ENCODE assay signal across 20 cellular contexts in the genomic region with DNA sequence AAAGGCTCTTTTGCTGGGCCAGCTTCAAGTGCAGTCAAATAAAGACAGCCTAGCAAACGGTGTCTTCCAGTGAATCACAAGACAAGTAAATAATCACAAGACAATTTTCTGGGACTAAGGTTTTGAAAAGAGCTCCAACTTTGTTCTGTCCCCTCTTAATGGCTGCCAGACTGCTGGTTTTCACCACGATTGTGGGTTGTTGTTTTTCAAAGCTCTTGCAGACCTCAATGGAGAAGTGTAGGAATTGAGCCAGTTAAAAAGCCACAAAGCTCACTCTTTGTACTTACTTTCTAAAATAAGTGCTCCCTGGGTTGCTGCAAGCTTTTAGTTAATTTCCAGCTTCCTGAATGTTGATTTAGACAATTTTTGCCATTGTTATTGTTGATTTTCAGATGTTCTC.
A peak's percentile ranks its signal among the peaks of the same experiment; 100 is the strongest.
DNase-seq lines count a peak whose midpoint lies in the region; ATAC-seq and TF ChIP-seq lines count a peak whose summit lies in the region.
"Had no signal": no experiment of that assay in that cellular context is flagged by ENCODE, and none has a peak within 500 bp of the region (broad histone marks: within the 10 kb centered on the region; RNA-seq: fewer than 3 reads in every experiment).

No MANE protein-coding gene starts in this region.

- H3K23ac ChIP-seq in H9 (ENCODE audit: insufficient read length, low read depth, low read length): no peak overlapping the region

- H3F3A ChIP-seq in Loucy (ENCODE audit: low read depth) (no peaks in the 10 kb centered on the region), SK-N-SH (replicated peaks; ENCODE audit: insufficient read depth) (no peaks in the 10 kb centered on the region)

- no peak overlapping the region for H3K4me3 ChIP-seq in Loucy (ENCODE audit: low read length, poor library complexity, severe bottlenecking)
- H3K4me3 ChIP-seq in iPS-20b (ENCODE audit: low read length): no peak overlapping the region
- H3K4me3 ChIP-seq in SK-N-SH (ENCODE audit: low read depth in 2 of 2, low read length in 1 of 2): no peak overlapping the region
- H3K4me3 ChIP-seq in Karpas-422 (ENCODE audit: low read length): no peak overlapping the region
- H3K4me3 ChIP-seq: A549, BLaER1, SJCRH30 had no signal

- TF ChIP-seq CTCF in H9 (conservative IDR thresholded peaks at IDR 0.05) (no peak), Loucy (conservative IDR thresholded peaks at IDR 0.05; ENCODE audit: low read length) (no peak), SK-N-SH (IDR thresholded peaks at IDR 0.05) (no peak)

- no peaks in the 10 kb centered on the region for H3K36me3 Mint-ChIP-seq in H9 (ENCODE audit: insufficient read depth in 1 of 3, low read depth in 3 of 3)
- H3K36me3 Mint-ChIP-seq: CD4-positive, alpha-beta memory T cell had no signal

- WGBS in H9 (ENCODE audit: extremely low coverage, insufficient read length, low lambda C conversion rate): no CpG with 5 or more reads among the region's 2 CpGs
- WGBS in SK-N-SH (ENCODE audit: low lambda C conversion rate): 12% methylated on average over 2 of the region's 2 CpGs

- no peak overlapping the region for H3K18ac ChIP-seq in H9 (ENCODE audit: insufficient read length, low read depth, low read length)

- TF ChIP-seq RAD21 in SK-N-SH (IDR thresholded peaks at IDR 0.05; ENCODE audit: low read length): no peak

- H3K9me2 ChIP-seq in Loucy (replicated peaks; ENCODE audit: low read depth, low read length) (no peaks in the 10 kb centered on the region), SK-N-SH (no peaks in the 10 kb centered on the region), Karpas-422 (replicated peaks; ENCODE audit: insufficient read depth, low read length) (no peaks in the 10 kb centered on the region)

- no peak overlapping the region for H3K4ac ChIP-seq in H9 (ENCODE audit: low read depth, low read length)

- no peak for ATAC-seq in Right ventricle myocardium superior (ENCODE audit: poor library complexity)
- ATAC-seq: A549, PC-3 had no signal

- H3K27me3 Mint-ChIP-seq in H9 (ENCODE audit: low read depth): no peaks in the 10 kb centered on the region
- H3K27me3 Mint-ChIP-seq: CD4-positive, alpha-beta memory T cell had no signal

- intact Hi-C loops in Right ventricle myocardium superior (cut with DNase I): no loop called here

- H2AK5ac ChIP-seq in H9 (ENCODE audit: insufficient read length, low read length): no peak overlapping the region

- no peak overlapping the region for H2BK20ac ChIP-seq in H9 (ENCODE audit: low read depth, low read length, poor library complexity, severe bottlenecking)

- H4K8ac ChIP-seq in H9 (replicated peaks; ENCODE audit: insufficient read length, low read depth, low read length): no peak overlapping the region

- no peak overlapping the region for H3K4me2 ChIP-seq in H9 (ENCODE audit: insufficient read depth, insufficient read length, low read length)
- no peak overlapping the region for H3K4me2 ChIP-seq in Loucy (ENCODE audit: low read depth, low read length, poor library complexity, severe bottlenecking)
- H3K4me2 ChIP-seq in SK-N-SH: no peak overlapping the region
- H3K4me2 ChIP-seq in Karpas-422 (ENCODE audit: low read depth, low read length, poor library complexity, severe bottlenecking): no peak overlapping the region
- H3K4me2 ChIP-seq: A549, BLaER1 had no signal

- H3K4me1 Mint-ChIP-seq in H9: peaks cover 16 to 24% of the 10 kb centered on the region in 2 experiments
- H3K4me1 Mint-ChIP-seq: CD4-positive, alpha-beta memory T cell had no signal

- H3K9me3 ChIP-seq in H9 (ENCODE audit: control insufficient read depth, low read depth, low read length) (no peaks in the 10 kb centered on the region), Loucy (ENCODE audit: insufficient read depth, low read depth, low read length) (no peaks in the 10 kb centered on the region), iPS-20b (ENCODE audit: insufficient read depth, low read depth, low read length) (no peaks in the 10 kb centered on the region), SK-N-SH (no peaks in the 10 kb centered on the region), Karpas-422 (ENCODE audit: low read length) (no peaks in the 10 kb centered on the region)
- H3K9me3 ChIP-seq: A549, BLaER1, SJCRH30 had no signal

- H2BK120ac ChIP-seq in H9 (ENCODE audit: low read depth, low read length, poor library complexity, severe bottlenecking): no peak overlapping the region

- no peak overlapping the region for H4K5ac ChIP-seq in H9 (ENCODE audit: insufficient read length, low read depth, low read length)

- H3K36me3 ChIP-seq in Loucy (ENCODE audit: insufficient read depth, low read length): no peaks in the 10 kb centered on the region
- no peaks in the 10 kb centered on the region for H3K36me3 ChIP-seq in iPS-20b (ENCODE audit: insufficient read depth, low read depth, low read length)
- H3K36me3 ChIP-seq in SK-N-SH (replicated peaks in 1 of 2; ENCODE audit: control insufficient read depth in 1 of 2, insufficient read depth in 2 of 2, low read length in 1 of 2): no peaks in the 10 kb centered on the region
- H3K36me3 ChIP-seq in Karpas-422 (ENCODE audit: insufficient read depth, low read length): no peaks in the 10 kb centered on the region
- H3K36me3 ChIP-seq: BLaER1, SJCRH30 had no signal

- POLR2A ChIA-PET in SK-N-SH (lab: Yijun Ruan, JAX): no interaction called here

- H3K79me1 ChIP-seq in H9 (ENCODE audit: insufficient read depth, low read depth, low read length, poor library complexity, severe bottlenecking): no peaks in the 10 kb centered on the region

- H4K20me1 ChIP-seq in H9 (ENCODE audit: control insufficient read depth, insufficient read depth, insufficient read length) (no peaks in the 10 kb centered on the region), Loucy (ENCODE audit: insufficient read depth, low read length, poor library complexity, severe bottlenecking) (no peaks in the 10 kb centered on the region), SK-N-SH (ENCODE audit: insufficient read depth) (no peaks in the 10 kb centered on the region), Karpas-422 (ENCODE audit: insufficient read depth, low read depth, low read length) (no peaks in the 10 kb centered on the region)
- H4K20me1 ChIP-seq: BLaER1 had no signal

- H3K56ac ChIP-seq in H9 (ENCODE audit: insufficient read length, low read depth, low read length): no peak overlapping the region

- no peak for TF ChIP-seq EP300 in SK-N-SH (IDR thresholded peaks at IDR 0.05; ENCODE audit: borderline replicate concordance in 1 of 2, low read depth in 1 of 2, low read length in 1 of 2)

- H2BK15ac ChIP-seq in H9 (ENCODE audit: low read depth, low read length): no peak overlapping the region

- H3K27ac ChIP-seq in H9 (ENCODE audit: insufficient read length, low read depth, low read length) (peak overlapping the region; percentile 84), iPS-20b (ENCODE audit: low read length) (peak overlapping the region; percentile 81), SK-N-SH (ENCODE audit: low read depth in 2 of 2, low read length in 1 of 2) (no peak overlapping the region), Karpas-422 (ENCODE audit: low read length) (no peak overlapping the region)
- H3K27ac ChIP-seq: A549, BLaER1, SJCRH30 had no signal

- H3K79me2 ChIP-seq in H9 (ENCODE audit: insufficient read depth, low read length): no peaks in the 10 kb centered on the region
- no peaks in the 10 kb centered on the region for H3K79me2 ChIP-seq in Loucy (ENCODE audit: insufficient read depth, low read length)
- no peaks in the 10 kb centered on the region for H3K79me2 ChIP-seq in SK-N-SH (ENCODE audit: insufficient read depth)
- H3K79me2 ChIP-seq in Karpas-422 (ENCODE audit: low read length): no peaks in the 10 kb centered on the region

- H2AFZ ChIP-seq in H9 (ENCODE audit: low read length): peak overlapping the region; percentile 15
- peak overlapping the region; percentile 51 for H2AFZ ChIP-seq in Loucy (ENCODE audit: low read length)
- H2AFZ ChIP-seq in SK-N-SH (ENCODE audit: low read depth): no peak overlapping the region
- no peak overlapping the region for H2AFZ ChIP-seq in Karpas-422 (ENCODE audit: low read length)

- peaks cover 0 to 4% of the 10 kb centered on the region in 2 experiments; a peak in 1 of 5 replicates for H3K9me3 Mint-ChIP-seq in H9

- CTCF ChIA-PET in SK-N-SH (lab: Yijun Ruan, JAX): interaction anchor here (0.5 kb wide), 1 partner anchor 168 kb away, joined by 3 read pairs; no protein-coding TSS in a partner anchor

- no peak overlapping the region for H3K4me3 Mint-ChIP-seq in H9
- H3K4me3 Mint-ChIP-seq: CD4-positive, alpha-beta memory T cell had no signal

- no peak overlapping the region for H2BK5ac ChIP-seq in H9 (ENCODE audit: insufficient read length, low read length)

- H3K27me3 ChIP-seq in H9 (ENCODE audit: insufficient read depth, low read length) (no peaks in the 10 kb centered on the region), Loucy (ENCODE audit: insufficient read depth, low read length, poor library complexity, severe bottlenecking) (no peaks in the 10 kb centered on the region), iPS-20b (ENCODE audit: insufficient read depth, low read length) (no peaks in the 10 kb centered on the region), SK-N-SH (ENCODE audit: insufficient read depth) (no peaks in the 10 kb centered on the region; the same call in 1 of the 2 replicates), Karpas-422 (ENCODE audit: low read length) (no peaks in the 10 kb centered on the region)
- H3K27me3 ChIP-seq: SJCRH30 had no signal

- H3K9ac ChIP-seq in H9 (ENCODE audit: extremely low read depth, insufficient read length, low read length): no peak overlapping the region
- no peak overlapping the region for H3K9ac ChIP-seq in Loucy (ENCODE audit: low read depth, low read length, poor library complexity, severe bottlenecking)
- H3K9ac ChIP-seq in iPS-20b (ENCODE audit: low read depth, low read length): peak overlapping the region; percentile 51; the same call in 1 of the 2 replicates
- H3K9ac ChIP-seq in SK-N-SH: no peak overlapping the region
- H3K9ac ChIP-seq in Karpas-422 (ENCODE audit: low read length): no peak overlapping the region
- H3K9ac ChIP-seq: BLaER1 had no signal

- H3K4me1 ChIP-seq in H9 (ENCODE audit: insufficient read depth, low read length) (peaks cover 6% of the 10 kb centered on the region; the same call in 1 of the 2 replicates), Loucy (ENCODE audit: insufficient read depth, low read length, poor library complexity, severe bottlenecking) (no peaks in the 10 kb centered on the region), iPS-20b (ENCODE audit: insufficient read depth, low read length) (peaks cover 6% of the 10 kb centered on the region; the same call in 1 of the 2 replicates), SK-N-SH (ENCODE audit: control insufficient read depth in 1 of 2, insufficient read depth in 2 of 2, low read depth in 1 of 2, low read length in 1 of 2) (no peaks in the 10 kb centered on the region; a peak in 1 of 4 replicates), Karpas-422 (ENCODE audit: low read length) (no peaks in the 10 kb centered on the region)
- H3K4me1 ChIP-seq: A549, BLaER1, SJCRH30 had no signal

- H3K27ac Mint-ChIP-seq in H9: peak overlapping the region; percentile 31 to 92 (median 91)
- H3K27ac Mint-ChIP-seq: CD4-positive, alpha-beta memory T cell had no signal

- no peaks in the 10 kb centered on the region for H3K23me2 ChIP-seq in H9 (ENCODE audit: insufficient read length, low read depth, low read length, poor library complexity, severe bottlenecking)

- no peak overlapping the region for H2BK12ac ChIP-seq in H9 (ENCODE audit: insufficient read length, low read depth, low read length)

- no peak for DNase-seq in H9
- peak; percentile 3 for DNase-seq in astrocyte of the hippocampus (ENCODE audit: low read depth, low spot score)
- no peak for DNase-seq in NCI-H774 (lab: John Stamatoyannopoulos, UW)
- DNase-seq in SK-N-SH: no peak
- DNase-seq in Right ventricle myocardium superior: no peak
- DNase-seq in Karpas-422: no peak
- DNase-seq: Calu3; CD4-positive, alpha-beta memory T cell; IMR-90; NCI-H1105; NCI-H1694; NCI-H2081 treated with DMSO at 0.1 percent for 48 hours; NK-92 treated with Interleukin-12 subunit alpha and Interleukin-12 subunit beta, amount 100 ng/mL, for 24 hours; PC-3; RPMI8226; SJCRH30 had no signal

- no peak overlapping the region for H4K91ac ChIP-seq in H9 (ENCODE audit: insufficient read length, low read depth, low read length)

- no peak overlapping the region for H3T11ph ChIP-seq in H9 (ENCODE audit: low read length)

- no peak overlapping the region for H3K14ac ChIP-seq in H9 (ENCODE audit: insufficient read depth, low read length)

Comparison
In these comparisons a context has a peak if more than half of its experiments do, and no peak if none do; other contexts are left out.
1. H2AFZ ChIP-seq: peak in H9 (single experiment) and Loucy (single experiment); none in SK-N-SH (single experiment) and Karpas-422 (single experiment).
2. H3K27ac ChIP-seq: peak in H9 (single experiment) and iPS-20b (single experiment); none in SK-N-SH (0 of 2) and Karpas-422 (single experiment).